ENCODE assay signal across 10 cellular contexts in the genomic region with DNA sequence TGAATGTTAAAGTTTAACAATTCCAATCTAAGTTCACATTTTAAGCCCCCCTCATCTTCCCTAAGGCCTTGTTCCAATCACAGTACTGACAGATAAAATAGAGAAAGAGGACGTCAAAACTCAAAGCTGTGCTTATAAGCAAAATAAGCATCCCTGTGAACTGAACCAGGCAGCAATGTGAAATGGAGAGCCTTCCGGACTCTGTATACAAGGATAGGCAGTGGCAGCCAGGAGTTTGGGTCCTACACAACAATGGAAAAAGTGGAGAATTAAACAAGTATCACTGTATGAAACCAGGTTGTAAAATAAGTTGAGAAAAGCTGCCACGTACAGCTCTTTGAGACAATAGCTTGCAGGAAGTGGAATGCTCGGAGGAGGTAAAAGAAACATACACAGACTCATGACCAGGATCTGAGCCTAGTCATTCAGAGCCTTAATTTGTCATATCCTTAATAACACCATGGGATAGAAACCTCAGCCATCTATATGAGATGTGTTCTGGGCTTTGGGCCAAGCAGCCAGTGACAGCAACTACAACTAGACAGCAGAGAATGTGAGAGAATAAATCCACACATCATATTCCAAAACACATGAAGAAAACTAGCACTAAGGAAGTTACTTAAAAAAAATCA. TPM values are rescaled to one million over a fixed set of nuclear protein-coding genes. Genes with fewer than 3 reads are reported as not detected.
DNase-seq lines count a peak whose midpoint lies in the region; ATAC-seq and TF ChIP-seq lines count a peak whose summit lies in the region.
"Had no signal": no experiment of that assay in that cellular context is flagged by ENCODE, and none has a peak within 500 bp of the region (broad histone marks: within the 10 kb centered on the region; RNA-seq: fewer than 3 reads in every experiment).

No MANE protein-coding gene starts in this region.

- CTCF ChIA-PET in HEK293T (lab: Yijun Ruan, JAX) = no interaction called here

- no peak for TF ChIP-seq POLR2A in heart left ventricle (IDR thresholded peaks at IDR 0.05)

- H3K27ac ChIP-seq in heart left ventricle (peak overlapping the region in 9 of 12 donors; percentile 2 to 81 (median 50)), skeletal muscle tissue (ENCODE audit: low read depth, low read length) (peak overlapping the region; percentile 23)

- intact Hi-C loops in heart left ventricle (cut with DNase I) = loop anchor here in 3 of 10 donors (10.0 kb wide), 3 partner anchors 54 to 114 kb away; a partner anchor contains a TSS

- no peak for TF ChIP-seq CTCF in heart left ventricle (IDR thresholded peaks at IDR 0.05)

- no peaks in the 10 kb centered on the region for H3K36me3 ChIP-seq in heart left ventricle
- H3K36me3 ChIP-seq in skeletal muscle tissue (ENCODE audit: control insufficient read depth in 3 of 3, insufficient read depth in 3 of 3, low read length in 3 of 3) = no peaks in the 10 kb centered on the region

- no peak overlapping the region for H3K9ac ChIP-seq in skeletal muscle tissue (ENCODE audit: low read depth in 1 of 3, low read length in 3 of 3)

- POLR2A ChIA-PET in HEK293T (lab: Yijun Ruan, JAX) = no interaction called here

- H3K4me3 ChIP-seq in heart left ventricle = no peak overlapping the region
- H3K4me3 ChIP-seq in skeletal muscle tissue (ENCODE audit: low read length in 3 of 3) = no peak overlapping the region

- DNase-seq in HK-2 (ENCODE audit: unreplicated experiment) (peak; percentile 25), amniotic stem cell (lab: John Stamatoyannopoulos, UW) (peak; percentile 52), heart left ventricle (peak in 4 of 5 donors; percentile 52 to 61 (median 60)), OCI-M2 (lab: John Stamatoyannopoulos, UW; ENCODE audit: unreplicated experiment) (no peak), HEK293T (ENCODE audit: extremely low spot score) (no peak)
- DNase-seq: activated CD8-positive, alpha-beta memory T cell treated with anti-CD3 and anti-CD28 coated beads, Interleukin-2, amount 50 U/mL, for 4 hours; KBM-7 had no signal

- ATAC-seq in heart left ventricle (peak; percentile 73 to 93 (median 83)), GM18858 (IDR thresholded peaks at IDR 0.05; ENCODE audit: unreplicated experiment) (no peak)
- ATAC-seq: HCT116 had no signal

- H3K4me1 ChIP-seq in heart left ventricle = peaks cover 0 to 27% (median 10%) of the 10 kb centered on the region in 12 donors
- H3K4me1 ChIP-seq in skeletal muscle tissue (ENCODE audit: control insufficient read depth in 3 of 3, insufficient read depth in 3 of 3, low read length in 3 of 3) = no peaks in the 10 kb centered on the region

- H3K9me3 ChIP-seq in heart left ventricle (no peaks in the 10 kb centered on the region), skeletal muscle tissue (ENCODE audit: control insufficient read depth in 3 of 3, low read length in 3 of 3) (no peaks in the 10 kb centered on the region)

- H3K27me3 ChIP-seq in heart left ventricle (no peaks in the 10 kb centered on the region), skeletal muscle tissue (ENCODE audit: control insufficient read depth in 3 of 3, insufficient read depth in 3 of 3, low read length in 3 of 3) (no peaks in the 10 kb centered on the region)

- 29 to 38% (median 30%) methylated on average over 4 of the region's 4 CpGs for WGBS in heart left ventricle, 4 donors

TF ChIP-seq in HEK293T, 16 proteins besides CTCF, POLR2A, EP300 and RAD21:
- TF ChIP-seq CTBP1 (IDR thresholded peaks at IDR 0.05; ENCODE audit: borderline replicate concordance) (no peak), ELF4 (IDR thresholded peaks at IDR 0.05) (no peak), BHLHE40 (IDR thresholded peaks at IDR 0.05; ENCODE audit: borderline replicate concordance) (no peak), FOXA1 (IDR thresholded peaks at IDR 0.05) (no peak), ARNT (IDR thresholded peaks at IDR 0.05) (no peak), ZNF384 (IDR thresholded peaks at IDR 0.05) (no peak)

RNA-seq across cellular contexts. Expression of a gene that starts 55.2 kb away (rescaled TPM):
- total RNA-seq in heart left ventricle (100 to 1,000 TPM in 7 of 9 donors, 10 to 100 TPM in 2; 74.0 to 236 (median 120) TPM), skeletal muscle tissue (46.4 TPM)
- 100 to 1,000 TPM in 1 of 2 donors, 10 to 100 TPM in 1; 95.2 to 134 TPM for polyA plus RNA-seq in heart left ventricle

Comparison
In these comparisons a context has a peak if more than half of its experiments do, and no peak if none do; other contexts are left out.
1. DNase-seq: peak in HK-2 (single experiment), amniotic stem cell (single experiment) and heart left ventricle (4 of 5); none in OCI-M2 (single experiment) and HEK293T (single experiment).